ENCODE assay signal across 10 cellular contexts in the genomic region with DNA sequence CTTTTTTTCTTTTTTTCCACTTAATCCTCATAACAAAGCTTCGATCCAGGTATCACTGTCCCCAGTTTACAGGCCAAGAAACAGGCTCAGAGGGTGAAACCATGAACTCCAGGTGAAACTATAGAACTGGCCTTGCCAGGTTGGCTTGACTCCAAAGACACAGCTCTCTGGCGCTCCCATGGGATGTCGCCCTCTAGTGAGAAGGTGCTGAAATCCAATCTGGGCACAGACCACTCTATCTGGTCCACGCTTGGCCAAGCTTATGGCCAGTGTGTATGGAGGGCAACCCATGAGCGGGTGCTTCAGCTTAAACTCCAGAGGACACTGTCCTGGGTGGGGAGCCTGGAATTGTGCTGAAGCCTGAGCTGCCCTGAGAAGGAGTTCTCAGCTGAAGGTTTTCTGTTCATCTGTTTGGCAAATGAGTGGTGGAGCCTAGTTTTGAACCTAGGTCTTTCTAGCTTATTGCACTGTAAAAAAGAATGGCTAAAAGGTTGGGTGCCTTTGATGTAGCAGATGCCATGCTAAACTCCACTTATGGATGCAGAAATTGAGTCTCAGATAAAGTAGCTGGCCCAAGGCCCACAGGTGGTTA.
DNase-seq lines count a peak whose midpoint lies in the region; ATAC-seq and TF ChIP-seq lines count a peak whose summit lies in the region.
"Had no signal": no experiment of that assay in that cellular context is flagged by ENCODE, and none has a peak within 500 bp of the region (broad histone marks: within the 10 kb centered on the region; RNA-seq: fewer than 3 reads in every experiment).

No MANE protein-coding gene starts in this region.

- no peaks in the 10 kb centered on the region for H3K9me3 Mint-ChIP-seq in CD4-positive, alpha-beta memory T cell
- H3K9me3 Mint-ChIP-seq: activated naive CD4-positive, alpha-beta T cell treated with anti-CD3 and anti-CD28 coated beads, Interleukin-2, amount 50 U/mL, for 24 hours had no signal

- H3K9me3 ChIP-seq in left lung, result no peaks in the 10 kb centered on the region
- no peaks in the 10 kb centered on the region for H3K9me3 ChIP-seq in CD4-positive, alpha-beta memory T cell (ENCODE audit: control insufficient read depth in 1 of 2, low read length in 2 of 2)
- H3K9me3 ChIP-seq: vagina had no signal

- no peaks in the 10 kb centered on the region for H3K27me3 ChIP-seq in left lung
- H3K27me3 ChIP-seq in CD4-positive, alpha-beta memory T cell (ENCODE audit: insufficient read depth, low read length), result no peaks in the 10 kb centered on the region
- H3K27me3 ChIP-seq: vagina had no signal

- no peak overlapping the region for H3K4me3 Mint-ChIP-seq in CD4-positive, alpha-beta memory T cell
- H3K4me3 Mint-ChIP-seq: activated naive CD4-positive, alpha-beta T cell treated with anti-CD3 and anti-CD28 coated beads, Interleukin-2, amount 50 U/mL, for 24 hours had no signal

- peaks cover 5 to 10% (median 5%) of the 10 kb centered on the region in 4 donors for H3K4me1 Mint-ChIP-seq in CD4-positive, alpha-beta memory T cell
- H3K4me1 Mint-ChIP-seq: activated naive CD4-positive, alpha-beta T cell treated with anti-CD3 and anti-CD28 coated beads, Interleukin-2, amount 50 U/mL, for 24 hours had no signal

- DNase-seq in DMS53 (lab: John Stamatoyannopoulos, UW) (peak; percentile 80), HFF-Myc (ENCODE audit: extremely low read depth, low read depth) (no peak), left lung (no peak)
- no peak for DNase-seq in CD4-positive, alpha-beta memory T cell

- H3K27ac Mint-ChIP-seq in CD4-positive, alpha-beta memory T cell, result no peak overlapping the region
- H3K27ac Mint-ChIP-seq: activated naive CD4-positive, alpha-beta T cell treated with anti-CD3 and anti-CD28 coated beads, Interleukin-2, amount 50 U/mL, for 24 hours had no signal

- peaks cover 0 to 24% of the 10 kb centered on the region in 2 donors for H3K36me3 ChIP-seq in left lung
- H3K36me3 ChIP-seq in CD4-positive, alpha-beta memory T cell (ENCODE audit: insufficient read depth, low read length), result peaks cover 13% of the 10 kb centered on the region
- H3K36me3 ChIP-seq: vagina had no signal

- peak; percentile 67 for ATAC-seq in left lung
- no peak for ATAC-seq in GM18519 (IDR thresholded peaks at IDR 0.05; ENCODE audit: low FRiP score, unreplicated experiment)
- ATAC-seq in GM18867 (IDR thresholded peaks at IDR 0.05; ENCODE audit: unreplicated experiment), result no peak
- no peak for ATAC-seq in HG03045 (IDR thresholded peaks at IDR 0.05; ENCODE audit: unreplicated experiment)

- CTCF ChIA-PET in CD4-positive, alpha-beta memory T cell (lab: Charles Lee; ENCODE audit: partially characterized antibody), result interaction anchor here (0.9 to 1.7 kb wide), 6 partner anchors 9 to 120 kb away, joined by 3 to 5 read pairs (median 3); no protein-coding TSS in a partner anchor

- no peak overlapping the region for H3K27ac ChIP-seq in VCaP
- no peak overlapping the region for H3K27ac ChIP-seq in left lung
- H3K27ac ChIP-seq in CD4-positive, alpha-beta memory T cell (ENCODE audit: low read depth, low read length), result no peak overlapping the region
- H3K27ac ChIP-seq: vagina had no signal

- intact Hi-C loops in left lung (cut with DNase I), result no loop called here
- intact Hi-C loops in CD4-positive, alpha-beta memory T cell (cut with micrococcal nuclease), result no loop called here

- no peaks in the 10 kb centered on the region for H3K4me1 ChIP-seq in left lung
- H3K4me1 ChIP-seq in CD4-positive, alpha-beta memory T cell (ENCODE audit: insufficient read depth, low read length), result no peaks in the 10 kb centered on the region
- H3K4me1 ChIP-seq: vagina had no signal

- H3K4me3 ChIP-seq in HFF-Myc (replicated peaks; ENCODE audit: low read depth, low read length) (no peak overlapping the region), left lung (no peak overlapping the region)
- no peak overlapping the region for H3K4me3 ChIP-seq in CD4-positive, alpha-beta memory T cell (ENCODE audit: low read length in 2 of 2)
- H3K4me3 ChIP-seq: vagina had no signal

- H3K27me3 Mint-ChIP-seq in CD4-positive, alpha-beta memory T cell, result no peaks in the 10 kb centered on the region
- H3K27me3 Mint-ChIP-seq: activated naive CD4-positive, alpha-beta T cell treated with anti-CD3 and anti-CD28 coated beads, Interleukin-2, amount 50 U/mL, for 24 hours had no signal

- H3K36me3 Mint-ChIP-seq in CD4-positive, alpha-beta memory T cell, result peaks cover 76 to 79% of the 10 kb centered on the region in 2 donors

- POLR2A ChIA-PET in CD4-positive, alpha-beta memory T cell (lab: Charles Lee; ENCODE audit: partially characterized antibody), result no interaction called here

- TF ChIP-seq CTCF in HFF-Myc (IDR thresholded peaks at IDR 0.05; ENCODE audit: low read depth, low read length, missing control alignments) (peak; percentile 59), VCaP (conservative IDR thresholded peaks at IDR 0.05) (peak; percentile 82), left lung (IDR thresholded peaks at IDR 0.05) (peak in 1 of 2 donors; percentile 21)
